In the genomic region with DNA sequence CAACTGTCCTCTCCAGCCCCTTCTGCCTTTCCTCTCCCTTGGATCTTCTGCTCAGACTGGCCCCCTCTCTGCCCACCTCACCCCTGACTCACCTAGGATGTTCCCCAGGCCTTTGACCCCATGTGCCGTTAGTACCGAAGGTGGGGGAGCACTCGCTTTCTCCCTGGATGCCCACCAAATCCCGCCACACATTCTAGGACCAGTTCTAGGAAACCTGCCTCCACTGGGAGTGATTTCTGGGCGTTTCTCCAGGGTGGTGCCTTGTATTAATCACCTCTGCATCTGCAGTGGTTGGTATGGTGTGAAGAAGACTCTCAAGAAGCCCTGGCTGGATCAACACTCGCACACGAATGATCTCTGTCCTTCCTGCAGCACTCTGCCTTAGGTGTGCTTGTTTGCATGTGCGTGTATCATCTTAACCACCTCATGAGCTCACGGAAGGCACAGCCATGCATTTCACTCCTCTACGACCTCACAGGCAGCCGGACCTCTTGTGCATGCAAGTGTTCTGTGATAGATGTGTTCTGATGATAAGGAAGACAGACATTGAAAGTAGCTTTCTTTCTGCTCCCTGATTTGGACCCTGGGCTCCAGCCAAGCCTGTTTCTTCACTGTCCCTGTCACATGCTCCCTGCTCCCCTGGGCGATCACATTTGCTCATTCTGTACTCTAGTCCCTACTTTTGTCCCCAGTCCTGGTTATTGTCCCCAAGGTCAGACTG, we compare ENCODE assay signal across 34 cellular contexts.
"Had no signal": no experiment of that assay in that cellular context is flagged by ENCODE, and none has a peak within 500 bp of the region (broad histone marks: within the 10 kb centered on the region; RNA-seq: fewer than 3 reads in every experiment).

No MANE protein-coding gene starts in this region.

- H3K4me1 Mint-ChIP-seq: activated CD4-positive, alpha-beta T cell treated with anti-CD3 and anti-CD28 coated beads for 36 hours; activated naive CD8-positive, alpha-beta T cell treated with anti-CD3 and anti-CD28 coated beads for 36 hours had no signal

- H3K9me3 ChIP-seq: adrenal gland, body of pancreas, colonic mucosa, left ventricle myocardium inferior, pancreas, psoas muscle, thoracic aorta, upper lobe of left lung, vagina had no signal

- DNase-seq: activated CD4-positive, alpha-beta T cell treated with anti-CD3 and anti-CD28 coated beads for 36 hours; activated CD4-positive, alpha-beta T cell treated with anti-CD3 and anti-CD28 coated beads, Interleukin-2, amount 50 U/mL, for 4 hours; activated CD4-positive, CD25-positive, alpha-beta regulatory T cell; activated CD8-positive, alpha-beta memory T cell treated with anti-CD3 and anti-CD28 coated beads for 24 hours; activated effector memory CD4-positive, alpha-beta T cell treated with anti-CD3 and anti-CD28 coated beads, Interleukin-2, amount 50 U/mL, for 16 hours; activated naive CD4-positive, alpha-beta T cell treated with anti-CD3 and anti-CD28 coated beads for 36 hours; activated naive CD8-positive, alpha-beta T cell treated with anti-CD3 and anti-CD28 coated beads for 36 hours; aorta; body of pancreas; cerebellar nuclear complex; colonic mucosa; dorsolateral prefrontal cortex; effector memory CD4-positive, alpha-beta T cell; erythroblast; hippocampal formation; kidney glomerular epithelial cell; left ventricle myocardium inferior; mammary epithelial cell; midbrain; naive thymus-derived CD4-positive, alpha-beta T cell; nucleus accumbens; psoas muscle; right cardiac atrium; stimulated activated CD4-positive, alpha-beta T cell treated with anti-CD3 and anti-CD28 coated beads, Interleukin-12 subunit alpha, Interleukin-12 subunit beta, amount 100 ng/mL, for 4 hours; stimulated activated CD4-positive, alpha-beta T cell treated with anti-CD3 and anti-CD28 coated beads, Interleukin-4, amount 100 ng/mL, for 1 hour; stimulated activated naive CD8-positive, alpha-beta T cell treated with anti-CD3 and anti-CD28 coated beads, Interleukin-15, Interleukin-2, amounts not matched to agents 100 U/mL and 50 U/mL, for 24 hours; upper lobe of left lung had no signal

- H3K27me3 ChIP-seq: adrenal gland, body of pancreas, cardiac muscle cell, colonic mucosa, pancreas, upper lobe of left lung, vagina had no signal

- FAIRE-seq: pancreas had no signal

- H3K36me3 ChIP-seq: adrenal gland, cardiac muscle cell, colonic mucosa, left ventricle myocardium inferior, pancreas, thoracic aorta, upper lobe of left lung, vagina had no signal

- H3K27ac Mint-ChIP-seq: activated CD4-positive, alpha-beta T cell treated with anti-CD3 and anti-CD28 coated beads for 36 hours; activated naive CD4-positive, alpha-beta T cell treated with anti-CD3 and anti-CD28 coated beads for 36 hours; activated naive CD8-positive, alpha-beta T cell treated with anti-CD3 and anti-CD28 coated beads for 36 hours; activated T-helper 1 cell treated with anti-CD3 and anti-CD28 coated beads, Interleukin-12 subunit alpha, Interleukin-12 subunit beta, Interleukin-2, Interleukin-4 antibody, amounts not matched to agents 30 ng/mL and 10 ng/mL and 1 ng/mL, durations not matched to agents 14 hours and 24 hours and 36 hours; naive thymus-derived CD4-positive, alpha-beta T cell had no signal

- H3K27me3 Mint-ChIP-seq: activated naive CD8-positive, alpha-beta T cell treated with anti-CD3 and anti-CD28 coated beads for 36 hours had no signal

- H3K27ac ChIP-seq: adrenal gland, body of pancreas, cardiac muscle cell, colonic mucosa, dorsolateral prefrontal cortex, left ventricle myocardium inferior, pancreas, psoas muscle, skin epidermis, thoracic aorta, upper lobe of left lung, vagina had no signal

- H3K4me3 ChIP-seq: adrenal gland, body of pancreas, cardiac muscle cell, colonic mucosa, dorsolateral prefrontal cortex, left ventricle myocardium inferior, pancreas, psoas muscle, skin epidermis, thoracic aorta, upper lobe of left lung, vagina had no signal

- ATAC-seq: activated CD4-positive, alpha-beta T cell treated with anti-CD3 and anti-CD28 coated beads for 36 hours; body of pancreas; naive thymus-derived CD4-positive, alpha-beta T cell; pancreas; psoas muscle; right cardiac atrium; stimulated activated naive CD8-positive, alpha-beta T cell treated with anti-CD3 and anti-CD28 coated beads, Interleukin-15, Interleukin-2, amounts not matched to agents 100 U/mL and 50 U/mL, for 24 hours had no signal

- H3K9me3 Mint-ChIP-seq: activated naive CD4-positive, alpha-beta T cell treated with anti-CD3 and anti-CD28 coated beads for 36 hours; activated naive CD8-positive, alpha-beta T cell treated with anti-CD3 and anti-CD28 coated beads for 36 hours; activated T-helper 1 cell treated with anti-CD3 and anti-CD28 coated beads, Interleukin-12 subunit alpha, Interleukin-12 subunit beta, Interleukin-2, Interleukin-4 antibody, amounts not matched to agents 30 ng/mL and 10 ng/mL and 1 ng/mL, durations not matched to agents 14 hours and 24 hours and 36 hours; naive thymus-derived CD4-positive, alpha-beta T cell had no signal

- H3K36me3 Mint-ChIP-seq: activated naive CD8-positive, alpha-beta T cell treated with anti-CD3 and anti-CD28 coated beads for 36 hours; naive thymus-derived CD4-positive, alpha-beta T cell had no signal

- H3K4me1 ChIP-seq: adrenal gland, colonic mucosa, left ventricle myocardium inferior, upper lobe of left lung had no signal

- H3K4me3 Mint-ChIP-seq: activated CD4-positive, alpha-beta T cell treated with anti-CD3 and anti-CD28 coated beads for 36 hours; activated naive CD4-positive, alpha-beta T cell treated with anti-CD3 and anti-CD28 coated beads for 36 hours; activated naive CD8-positive, alpha-beta T cell treated with anti-CD3 and anti-CD28 coated beads for 36 hours; activated T-helper 1 cell treated with anti-CD3 and anti-CD28 coated beads, Interleukin-12 subunit alpha, Interleukin-12 subunit beta, Interleukin-2, Interleukin-4 antibody, amounts not matched to agents 30 ng/mL and 10 ng/mL and 1 ng/mL, durations not matched to agents 14 hours and 24 hours and 36 hours; naive thymus-derived CD4-positive, alpha-beta T cell had no signal
